Comparison of ENCODE assay signal across 20 cellular contexts in genomic region chr4:3221996-3222395, GRCh38. TPM values are rescaled to one million over a fixed set of nuclear protein-coding genes. Genes with fewer than 3 reads are reported as not detected.
"Had no signal": no experiment of that assay in that cellular context is flagged by ENCODE, and none has a peak within 500 bp of the region (broad histone marks: within the 10 kb centered on the region; RNA-seq: fewer than 3 reads in every experiment).

No MANE protein-coding gene starts in this region.

- H3K27me3 ChIP-seq: neural progenitor cell, tibial artery had no signal

- H3K36me3 ChIP-seq: neural progenitor cell had no signal

- H3K27ac ChIP-seq: neural progenitor cell, skin epidermis, tibial artery had no signal

- H3K4me1 Mint-ChIP-seq: neural progenitor cell had no signal

- FAIRE-seq: endometrium had no signal

- H3K4me1 ChIP-seq: tibial artery had no signal

- H3K27me3 Mint-ChIP-seq: activated naive CD8-positive, alpha-beta T cell treated with anti-CD3 and anti-CD28 coated beads, Interleukin-2, amount 10 ng/mL, durations not matched to agents 7 days and 5 days; naive thymus-derived CD4-positive, alpha-beta T cell; stimulated activated naive CD8-positive, alpha-beta T cell treated with anti-CD3 and anti-CD28 coated beads, Interleukin-15, amount 100 ng/mL, for 72 hours had no signal

- H3K9me3 ChIP-seq: tibial artery had no signal

- H3K9me3 Mint-ChIP-seq: activated naive CD4-positive, alpha-beta T cell treated with anti-CD3 and anti-CD28 coated beads for 36 hours; activated naive CD8-positive, alpha-beta T cell treated with anti-CD3 and anti-CD28 coated beads, Interleukin-2, amount 10 ng/mL, durations not matched to agents 7 days and 5 days; activated T-cell treated with anti-CD3 and anti-CD28 coated beads, Interleukin-2, amount 50 U/mL, for 4 hours; neural progenitor cell; stimulated activated naive CD8-positive, alpha-beta T cell treated with anti-CD3 and anti-CD28 coated beads, Interleukin-15, amount 100 ng/mL, for 72 hours had no signal

- H3K27ac Mint-ChIP-seq: activated naive CD4-positive, alpha-beta T cell treated with anti-CD3 and anti-CD28 coated beads for 36 hours; activated naive CD8-positive, alpha-beta T cell treated with anti-CD3 and anti-CD28 coated beads, Interleukin-2, amount 10 ng/mL, durations not matched to agents 7 days and 5 days; neural progenitor cell had no signal

- ATAC-seq: activated T-cell treated with anti-CD3 and anti-CD28 coated beads, Interleukin-2, amount 50 U/mL, for 4 hours; naive thymus-derived CD4-positive, alpha-beta T cell; stimulated activated naive CD8-positive, alpha-beta T cell treated with anti-CD3 and anti-CD28 coated beads, Interleukin-15, amount 100 ng/mL, for 72 hours had no signal

- H3K4me3 Mint-ChIP-seq: activated naive CD4-positive, alpha-beta T cell treated with anti-CD3 and anti-CD28 coated beads for 36 hours; activated naive CD8-positive, alpha-beta T cell treated with anti-CD3 and anti-CD28 coated beads, Interleukin-2, amount 10 ng/mL, durations not matched to agents 7 days and 5 days; activated T-cell treated with anti-CD3 and anti-CD28 coated beads, Interleukin-2, amount 50 U/mL, for 4 hours; naive thymus-derived CD4-positive, alpha-beta T cell; neural progenitor cell; stimulated activated naive CD8-positive, alpha-beta T cell treated with anti-CD3 and anti-CD28 coated beads, Interleukin-15, amount 100 ng/mL, for 72 hours had no signal

- H3K4me3 ChIP-seq: lung, neural progenitor cell, skin epidermis, tibial artery had no signal

- H3K9ac ChIP-seq: neural progenitor cell had no signal

- DNase-seq: activated CD4-positive, alpha-beta T cell treated with anti-CD3 and anti-CD28 coated beads for 4 hours; activated CD4-positive, alpha-beta T cell treated with anti-CD3 and anti-CD28 coated beads, Interleukin-2, amount 50 U/mL, for 48 hours; activated CD4-positive, CD25-positive, alpha-beta regulatory T cell; activated CD8-positive, alpha-beta memory T cell treated with anti-CD3 and anti-CD28 coated beads, Interleukin-2, amount 50 U/mL, for 48 hours; activated naive CD4-positive, alpha-beta T cell treated with anti-CD3 and anti-CD28 coated beads for 36 hours; activated naive CD8-positive, alpha-beta T cell treated with anti-CD3 and anti-CD28 coated beads, Interleukin-2, amount 10 ng/mL, durations not matched to agents 7 days and 5 days; activated T-cell treated with anti-CD3 and anti-CD28 coated beads, Interleukin-2, amount 50 U/mL, for 4 hours; amniotic stem cell; erythroblast; foreskin melanocyte; hippocampal formation; naive thymus-derived CD4-positive, alpha-beta T cell; stimulated activated CD4-positive, alpha-beta T cell treated with anti-CD3 and anti-CD28 coated beads, Interleukin-1b, Interleukin-23, amount 100 ng/mL, for 48 hours; stimulated activated naive CD8-positive, alpha-beta T cell treated with anti-CD3 and anti-CD28 coated beads, Interleukin-15, amount 100 ng/mL, for 72 hours; T1000 had no signal

RNA-seq across cellular contexts. Expression of gene MSANTD1, which starts 27.0 kb away (rescaled TPM):
- polyA plus RNA-seq: naive thymus-derived CD4-positive, alpha-beta T cell had no signal
